18 cellular contexts compared by ENCODE assay signal in the genomic region with DNA sequence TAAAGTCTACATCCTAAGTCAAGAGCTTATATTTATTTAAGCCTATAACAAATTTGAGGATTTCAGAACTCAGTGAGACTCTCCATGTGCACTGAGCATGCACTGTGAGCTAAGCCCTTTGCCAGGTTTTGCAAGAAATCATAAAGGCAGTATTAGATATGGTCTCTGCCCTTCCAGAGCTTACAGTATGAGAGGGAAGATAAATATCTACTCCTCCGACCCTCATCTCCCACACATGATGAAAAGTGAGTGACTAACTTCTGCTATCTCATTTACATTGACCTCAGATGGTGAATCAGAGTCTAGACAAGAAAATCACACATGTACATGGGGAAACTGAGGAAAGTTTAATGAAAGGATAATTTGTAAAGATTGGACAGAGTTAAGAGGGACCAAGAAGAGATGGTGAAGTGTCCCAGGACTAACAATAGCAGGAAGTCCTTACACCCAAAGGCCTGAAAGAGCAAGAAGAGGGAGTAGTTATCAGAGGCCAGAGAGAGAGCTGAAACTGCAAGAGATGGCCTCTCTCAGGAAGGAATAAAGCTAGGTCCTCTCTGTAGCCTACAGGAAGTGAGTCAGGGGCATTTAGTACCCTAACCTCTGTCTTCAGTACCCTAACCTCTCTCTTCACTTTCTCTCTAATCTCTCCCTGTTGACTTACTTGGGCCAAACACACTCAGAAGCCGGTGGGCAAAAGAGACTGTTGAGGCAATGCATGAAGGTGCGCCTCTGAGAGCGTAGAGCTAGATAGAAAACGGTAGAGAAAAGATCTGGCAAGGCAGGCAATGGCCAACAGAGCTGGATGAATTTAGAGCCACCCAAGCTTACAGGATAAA. TPM values are rescaled to one million over a fixed set of nuclear protein-coding genes. Genes with fewer than 3 reads are reported as not detected.
DNase-seq lines count a peak whose midpoint lies in the region; ATAC-seq and TF ChIP-seq lines count a peak whose summit lies in the region.
"Had no signal": no experiment of that assay in that cellular context is flagged by ENCODE, and none has a peak within 500 bp of the region (broad histone marks: within the 10 kb centered on the region; RNA-seq: fewer than 3 reads in every experiment).

No MANE protein-coding gene starts in this region.

- H3K36me3 ChIP-seq in breast epithelium (no peaks in the 10 kb centered on the region), iPS DF 6.9 (ENCODE audit: control insufficient read depth, insufficient read depth, low read length) (no peaks in the 10 kb centered on the region), tibial artery (no peaks in the 10 kb centered on the region), prostate gland (no peaks in the 10 kb centered on the region)

- POLR2A ChIA-PET in MCF 10A (lab: Yijun Ruan, JAX), result interaction anchor here (0.6 to 7.3 kb wide), 19 partner anchors 8 to 1792 kb away, joined by 3 to 82 read pairs (median 5); a partner anchor contains a TSS

- WGBS in iPS DF 6.9 (ENCODE audit: insufficient coverage, insufficient read length), result no CpG with 5 or more reads among the region's 5 CpGs
- 49% methylated on average over 5 of the region's 5 CpGs for WGBS in prostate gland

- DNase-seq in MCF 10A (ENCODE audit: unreplicated experiment) (no peak), breast epithelium (ENCODE audit: low spot score in 2 of 2) (no peak), amniotic epithelial cell (ENCODE audit: low read depth) (peak; percentile 93), iPS DF 6.9 (ENCODE audit: low read depth, low spot score) (peak; percentile 9), tibial artery (no peak), GM20000 (ENCODE audit: low spot score) (no peak), prostate gland (ENCODE audit: low spot score) (no peak)
- DNase-seq: activated CD4-positive, alpha-beta T cell treated with anti-CD3 and anti-CD28 coated beads for 1 hour; activated naive CD8-positive, alpha-beta T cell treated with anti-CD3 and anti-CD28 coated beads for 36 hours; erythroblast; GF-D8; NCI-H1417; OCI-M1; stimulated activated naive CD4-positive, alpha-beta T cell; T-helper 1 cell had no signal

- intact Hi-C loops in MCF 10A (cut with micrococcal nuclease) (no loop called here), breast epithelium (cut with DNase I; ENCODE audit: low total_unique reads) (no loop called here), tibial artery (cut with DNase I; ENCODE audit: low total_unique reads) (no loop called here), prostate gland (cut with DNase I) (no loop called here)

- no peak for ATAC-seq in GM19467 (IDR thresholded peaks at IDR 0.05; ENCODE audit: unreplicated experiment)

- H3K27me3 Mint-ChIP-seq in MCF 10A (ENCODE audit: insufficient read depth, unreplicated experiment), result no peaks in the 10 kb centered on the region

- H3K4me1 Mint-ChIP-seq in MCF 10A (ENCODE audit: insufficient read depth, unreplicated experiment), result peaks cover 37% of the 10 kb centered on the region
- H3K4me1 Mint-ChIP-seq: activated naive CD8-positive, alpha-beta T cell treated with anti-CD3 and anti-CD28 coated beads for 36 hours had no signal

- TF ChIP-seq CTCF in MCF 10A (IDR thresholded peaks at IDR 0.05; ENCODE audit: unreplicated experiment) (no peak), breast epithelium (IDR thresholded peaks at IDR 0.05) (no peak), tibial artery (IDR thresholded peaks at IDR 0.05) (no peak), GM20000 (IDR thresholded peaks at IDR 0.05; ENCODE audit: extremely low read depth, missing control alignments) (no peak), prostate gland (IDR thresholded peaks at IDR 0.05) (no peak)

- H3K9me3 ChIP-seq in breast epithelium, result no peaks in the 10 kb centered on the region
- H3K9me3 ChIP-seq in iPS DF 6.9 (ENCODE audit: control insufficient read depth, insufficient read depth, low read length), result no peaks in the 10 kb centered on the region
- H3K9me3 ChIP-seq in tibial artery, result no peaks in the 10 kb centered on the region
- H3K9me3 ChIP-seq in prostate gland, result no peaks in the 10 kb centered on the region

- H3K4me3 ChIP-seq in breast epithelium (no peak overlapping the region), iPS DF 6.9 (ENCODE audit: low read length) (no peak overlapping the region), tibial artery (no peak overlapping the region), prostate gland (no peak overlapping the region)

- H3K27ac ChIP-seq in breast epithelium, result no peak overlapping the region
- no peak overlapping the region for H3K27ac ChIP-seq in iPS DF 6.9 (ENCODE audit: low read length)
- peak overlapping the region; percentile 7 to 68 for H3K27ac ChIP-seq in tibial artery
- H3K27ac ChIP-seq in prostate gland, result no peak overlapping the region

- H3K4me1 ChIP-seq in breast epithelium (no peaks in the 10 kb centered on the region), iPS DF 6.9 (ENCODE audit: control insufficient read depth, insufficient read depth, low read length) (no peaks in the 10 kb centered on the region), tibial artery (peaks cover 0 to 42% (median 5%) of the 10 kb centered on the region in 4 donors), prostate gland (replicated peaks) (peaks cover 6% of the 10 kb centered on the region)

- no peaks in the 10 kb centered on the region for H3K9me3 Mint-ChIP-seq in MCF 10A (ENCODE audit: unreplicated experiment)
- H3K9me3 Mint-ChIP-seq: activated naive CD8-positive, alpha-beta T cell treated with anti-CD3 and anti-CD28 coated beads for 36 hours had no signal

- no TSS peak for BruUV-seq in MCF 10A (replicated peaks; lab: Mats Ljungman, UMichigan)

- H3K27ac Mint-ChIP-seq in MCF 10A (ENCODE audit: low read depth, unreplicated experiment), result peak overlapping the region; percentile 26
- H3K27ac Mint-ChIP-seq: activated naive CD8-positive, alpha-beta T cell treated with anti-CD3 and anti-CD28 coated beads for 36 hours had no signal

- TF ChIP-seq POLR2A in breast epithelium (IDR thresholded peaks at IDR 0.05) (no peak), prostate gland (IDR thresholded peaks at IDR 0.05) (no peak)

- H3K27me3 ChIP-seq in breast epithelium (no peaks in the 10 kb centered on the region), iPS DF 6.9 (ENCODE audit: control insufficient read depth, insufficient read depth, low read length) (peaks cover 3% of the 10 kb centered on the region; the same call in 1 of the 2 replicates), tibial artery (no peaks in the 10 kb centered on the region), prostate gland (replicated peaks; ENCODE audit: insufficient read depth) (no peaks in the 10 kb centered on the region)

- CTCF ChIA-PET in MCF 10A (lab: Yijun Ruan, JAX), result interaction anchor here (0.5 to 1.8 kb wide), 6 partner anchors 18 to 484 kb away, joined by 3 to 8 read pairs (median 4); no protein-coding TSS in a partner anchor

- peaks cover 35% of the 10 kb centered on the region for H3K36me3 Mint-ChIP-seq in MCF 10A (ENCODE audit: insufficient read depth, unreplicated experiment)
- H3K36me3 Mint-ChIP-seq: activated naive CD8-positive, alpha-beta T cell treated with anti-CD3 and anti-CD28 coated beads for 36 hours had no signal

- no peak overlapping the region for H3K4me3 Mint-ChIP-seq in MCF 10A (ENCODE audit: unreplicated experiment)
- H3K4me3 Mint-ChIP-seq: activated naive CD8-positive, alpha-beta T cell treated with anti-CD3 and anti-CD28 coated beads for 36 hours had no signal

RNA-seq across cellular contexts. Expression of a gene that starts 23.0 kb away (rescaled TPM):
- total RNA-seq in MCF 10A (2022) (4.1 and 4.5 TPM in 2 replicates), breast epithelium (1 to 10 TPM; 2.0 to 2.8 (median 2.4) TPM), prostate gland (1 to 10 TPM in 1 of 2 donors, not detected in 1; 3.3 TPM)
- total RNA-seq: activated naive CD8-positive, alpha-beta T cell treated with anti-CD3 and anti-CD28 coated beads for 36 hours; lung microvascular endothelial cell; NCI-H460 had no signal

Comparison
In these comparisons a context has a peak if more than half of its experiments do, and no peak if none do; other contexts are left out.
1. DNase-seq: peak in amniotic epithelial cell (single experiment) and iPS DF 6.9 (single experiment); none in MCF 10A (single experiment), breast epithelium (0 of 2), tibial artery (0 of 2), GM20000 (single experiment) and prostate gland (single experiment).
2. H3K27ac ChIP-seq: peak in tibial artery (2 of 2); none in breast epithelium (0 of 2), iPS DF 6.9 (single experiment) and prostate gland (0 of 2).